Comparison of ENCODE assay signal across 14 cellular contexts in genomic region chr1:66598670-66599069, GRCh38.
DNase-seq lines count a peak whose midpoint lies in the region; ATAC-seq and TF ChIP-seq lines count a peak whose summit lies in the region.
"Had no signal": no experiment of that assay in that cellular context is flagged by ENCODE, and none has a peak within 500 bp of the region (broad histone marks: within the 10 kb centered on the region; RNA-seq: fewer than 3 reads in every experiment).

No MANE protein-coding gene starts in this region.

- peaks cover 3% of the 10 kb centered on the region for H3K9me3 Mint-ChIP-seq in chondrocyte (ENCODE audit: low read depth)
- H3K9me3 Mint-ChIP-seq: activated T-helper 1 cell treated with anti-CD3 and anti-CD28 coated beads, Interleukin-12 subunit alpha, Interleukin-12 subunit beta, Interleukin-2, Interleukin-4 antibody, amounts not matched to agents 30 ng/mL and 10 ng/mL and 1 ng/mL, durations not matched to agents 14 hours and 24 hours and 36 hours had no signal

- no peaks in the 10 kb centered on the region for H3K4me1 ChIP-seq in effector memory CD4-positive, alpha-beta T cell (ENCODE audit: control insufficient read depth, insufficient read depth, low read length, poor library complexity, severe bottlenecking)
- H3K4me1 ChIP-seq: testis had no signal

- DNase-seq in AG09319 (ENCODE audit: extremely low read depth, low read depth): peak; percentile 40
- DNase-seq in M059J (ENCODE audit: low read depth): peak; percentile 84
- DNase-seq in chondrocyte (ENCODE audit: low spot score): no peak
- DNase-seq in myocyte (ENCODE audit: low read depth): peak; percentile 32
- no peak for DNase-seq in cortex of kidney (lab: John Stamatoyannopoulos, UW)
- DNase-seq in effector memory CD4-positive, alpha-beta T cell: no peak
- no peak for DNase-seq in dorsolateral prefrontal cortex
- DNase-seq: central memory CD4-positive, alpha-beta T cell; NCI-H446; testis had no signal

- no peaks in the 10 kb centered on the region for H3K27me3 Mint-ChIP-seq in chondrocyte (ENCODE audit: low read depth)

- no peaks in the 10 kb centered on the region for H3K27me3 ChIP-seq in effector memory CD4-positive, alpha-beta T cell (replicated peaks; ENCODE audit: control insufficient read depth, insufficient read depth, low read length, poor library complexity, severe bottlenecking)
- H3K27me3 ChIP-seq in dorsolateral prefrontal cortex: no peaks in the 10 kb centered on the region
- H3K27me3 ChIP-seq: testis had no signal

- no peak overlapping the region for H3K4me3 Mint-ChIP-seq in chondrocyte (ENCODE audit: unreplicated experiment)
- H3K4me3 Mint-ChIP-seq: activated T-helper 1 cell treated with anti-CD3 and anti-CD28 coated beads, Interleukin-12 subunit alpha, Interleukin-12 subunit beta, Interleukin-2, Interleukin-4 antibody, amounts not matched to agents 30 ng/mL and 10 ng/mL and 1 ng/mL, durations not matched to agents 14 hours and 24 hours and 36 hours; CD14-positive monocyte had no signal

- no peak overlapping the region for H3K27ac ChIP-seq in effector memory CD4-positive, alpha-beta T cell (ENCODE audit: insufficient read depth, low read length, poor library complexity, severe bottlenecking)
- no peak overlapping the region for H3K27ac ChIP-seq in dorsolateral prefrontal cortex
- H3K27ac ChIP-seq: testis had no signal

- TF ChIP-seq CTCF in AG09319 (IDR thresholded peaks at IDR 0.05; ENCODE audit: low read depth, low read length) (no peak), chondrocyte (IDR thresholded peaks at IDR 0.05) (no peak), dorsolateral prefrontal cortex (IDR thresholded peaks at IDR 0.05 in 54 of 56, conservative IDR thresholded peaks at IDR 0.05 in 2 of 56; ENCODE audit: low read depth in 1 of 56, partially characterized antibody in 56 of 56) (no peak)

- peaks cover 61% of the 10 kb centered on the region for H3K4me1 Mint-ChIP-seq in chondrocyte (ENCODE audit: low read depth)
- H3K4me1 Mint-ChIP-seq: CD14-positive monocyte had no signal

- no peaks in the 10 kb centered on the region for H3K36me3 ChIP-seq in effector memory CD4-positive, alpha-beta T cell (ENCODE audit: control insufficient read depth, insufficient read depth, low read length)

- H3K36me3 Mint-ChIP-seq in chondrocyte (ENCODE audit: low read depth): peaks cover 6% of the 10 kb centered on the region
- H3K36me3 Mint-ChIP-seq: CD14-positive monocyte had no signal

- H3K4me3 ChIP-seq in effector memory CD4-positive, alpha-beta T cell (ENCODE audit: insufficient read depth, low read depth, low read length, poor library complexity, severe bottlenecking): no peak overlapping the region
- no peak overlapping the region for H3K4me3 ChIP-seq in dorsolateral prefrontal cortex
- H3K4me3 ChIP-seq: testis had no signal

- ATAC-seq in GM21367 (IDR thresholded peaks at IDR 0.05; ENCODE audit: unreplicated experiment): no peak
- ATAC-seq: activated CD4-positive, CD25-positive, alpha-beta regulatory T cell treated with anti-CD3 and anti-CD28 coated beads, Interleukin-2, amount 50 U/mL, for 24 hours had no signal

- intact Hi-C loops in dorsolateral prefrontal cortex (cut with DNase I): no loop called here

- no peaks in the 10 kb centered on the region for H3K9me3 ChIP-seq in effector memory CD4-positive, alpha-beta T cell (ENCODE audit: control insufficient read depth, low read length)
- H3K9me3 ChIP-seq: testis had no signal

- H3K27ac Mint-ChIP-seq in chondrocyte (ENCODE audit: unreplicated experiment): peak overlapping the region; percentile 89
- H3K27ac Mint-ChIP-seq: activated T-helper 1 cell treated with anti-CD3 and anti-CD28 coated beads, Interleukin-12 subunit alpha, Interleukin-12 subunit beta, Interleukin-2, Interleukin-4 antibody, amounts not matched to agents 30 ng/mL and 10 ng/mL and 1 ng/mL, durations not matched to agents 14 hours and 24 hours and 36 hours had no signal

Comparison
In these comparisons a context has a peak if more than half of its experiments do, and no peak if none do; other contexts are left out.
1. DNase-seq: peak in AG09319 (single experiment), M059J (single experiment) and myocyte (single experiment); none in chondrocyte (single experiment), cortex of kidney (single experiment), effector memory CD4-positive, alpha-beta T cell (0 of 3) and dorsolateral prefrontal cortex (0 of 10).